In the genomic region with DNA sequence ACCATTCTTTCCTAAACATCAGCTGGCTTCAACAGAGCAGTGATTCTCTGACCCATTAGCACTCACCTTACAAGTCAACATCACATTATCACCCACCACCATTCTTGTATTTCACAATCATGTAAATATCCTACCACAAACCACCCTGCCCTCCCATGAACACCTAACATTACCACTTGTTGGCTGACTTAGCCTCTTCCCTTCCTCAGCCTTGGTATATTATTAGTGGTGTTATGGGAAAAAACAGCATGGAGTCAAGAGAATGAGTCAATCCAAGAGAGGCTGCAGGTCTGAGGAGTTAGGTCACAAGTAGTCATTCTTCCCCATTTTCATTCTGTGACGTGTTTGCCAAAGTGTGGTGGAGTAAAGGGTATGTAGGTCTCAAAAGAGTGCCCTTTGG, we compare ENCODE assay signal across 2 cellular contexts.
TF ChIP-seq lines count a peak whose summit lies in the region.

No MANE protein-coding gene starts in this region.

TF ChIP-seq in IMR-90, 13 proteins besides CTCF, POLR2A, EP300 and RAD21:
- 0 out of 2 replicates have a peak, but pooled peaks have one; percentile 36 for TF ChIP-seq CEBPB (IDR thresholded peaks at IDR 0.05; ENCODE audit: low read depth, low read length)
- TF ChIP-seq MAFK (IDR thresholded peaks at IDR 0.05; ENCODE audit: low read depth, low read length) = no peak

TF ChIP-seq in GM12878, 131 proteins besides CTCF, POLR2A, EP300 and RAD21:
- no peak for TF ChIP-seq TARDBP (IDR thresholded peaks at IDR 0.05; ENCODE audit: borderline replicate concordance)
- TF ChIP-seq SP1 (IDR thresholded peaks at IDR 0.05; ENCODE audit: low read depth, low read length) = no peak
- no peak for TF ChIP-seq HDAC2 (IDR thresholded peaks at IDR 0.05)
- TF ChIP-seq, protein P1, sequence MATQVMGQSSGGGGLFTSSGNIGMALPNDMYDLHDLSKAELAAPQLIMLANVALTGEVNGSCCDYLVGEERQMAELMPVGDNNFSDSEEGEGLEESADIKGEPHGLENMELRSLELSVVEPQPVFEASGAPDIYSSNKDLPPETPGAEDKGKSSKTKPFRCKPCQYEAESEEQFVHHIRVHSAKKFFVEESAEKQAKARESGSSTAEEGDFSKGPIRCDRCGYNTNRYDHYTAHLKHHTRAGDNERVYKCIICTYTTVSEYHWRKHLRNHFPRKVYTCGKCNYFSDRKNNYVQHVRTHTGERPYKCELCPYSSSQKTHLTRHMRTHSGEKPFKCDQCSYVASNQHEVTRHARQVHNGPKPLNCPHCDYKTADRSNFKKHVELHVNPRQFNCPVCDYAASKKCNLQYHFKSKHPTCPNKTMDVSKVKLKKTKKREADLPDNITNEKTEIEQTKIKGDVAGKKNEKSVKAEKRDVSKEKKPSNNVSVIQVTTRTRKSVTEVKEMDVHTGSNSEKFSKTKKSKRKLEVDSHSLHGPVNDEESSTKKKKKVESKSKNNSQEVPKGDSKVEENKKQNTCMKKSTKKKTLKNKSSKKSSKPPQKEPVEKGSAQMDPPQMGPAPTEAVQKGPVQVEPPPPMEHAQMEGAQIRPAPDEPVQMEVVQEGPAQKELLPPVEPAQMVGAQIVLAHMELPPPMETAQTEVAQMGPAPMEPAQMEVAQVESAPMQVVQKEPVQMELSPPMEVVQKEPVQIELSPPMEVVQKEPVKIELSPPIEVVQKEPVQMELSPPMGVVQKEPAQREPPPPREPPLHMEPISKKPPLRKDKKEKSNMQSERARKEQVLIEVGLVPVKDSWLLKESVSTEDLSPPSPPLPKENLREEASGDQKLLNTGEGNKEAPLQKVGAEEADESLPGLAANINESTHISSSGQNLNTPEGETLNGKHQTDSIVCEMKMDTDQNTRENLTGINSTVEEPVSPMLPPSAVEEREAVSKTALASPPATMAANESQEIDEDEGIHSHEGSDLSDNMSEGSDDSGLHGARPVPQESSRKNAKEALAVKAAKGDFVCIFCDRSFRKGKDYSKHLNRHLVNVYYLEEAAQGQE (IDR thresholded peaks at IDR 0.05; ENCODE audit: low read depth, low read length) = no peak
- TF ChIP-seq MLLT1 (IDR thresholded peaks at IDR 0.05) = no peak
- TF ChIP-seq PAX8 (IDR thresholded peaks at IDR 0.05) = no peak
- TF ChIP-seq IRF4 (IDR thresholded peaks at IDR 0.05; ENCODE audit: low read depth, low read length) = no peak
- no peak for TF ChIP-seq RBBP5 (conservative IDR thresholded peaks at IDR 0.05)
- TF ChIP-seq TCF12 (IDR thresholded peaks at IDR 0.05; ENCODE audit: low read depth, low read length) = no peak
